Comparison of ENCODE assay signal across 8 cellular contexts in genomic region chr12:113559466-113559865, GRCh38.
"Had no signal": no experiment of that assay in that cellular context is flagged by ENCODE, and none has a peak within 500 bp of the region (broad histone marks: within the 10 kb centered on the region; RNA-seq: fewer than 3 reads in every experiment).

No MANE protein-coding gene starts in this region.

- H3K4me3 ChIP-seq: K562 had no signal

- H3K4me2 ChIP-seq: KMS-11 had no signal

- H3K9ac ChIP-seq: KMS-11 had no signal

- H3K27ac ChIP-seq: HL-60, KMS-11 had no signal

- ATAC-seq: HepG2, K562 had no signal

- DNase-seq: IMR-90, KBM-7, KG1 had no signal

- FAIRE-seq: HepG2, HTR-8/SVneo, K562 had no signal
